Comparison of ENCODE assay signal across 8 cellular contexts in genomic region chr9:109244179-109245132, GRCh38.
DNase-seq lines count a peak whose midpoint lies in the region; ATAC-seq and TF ChIP-seq lines count a peak whose summit lies in the region.

No MANE protein-coding gene starts in this region.

- no peaks in the 10 kb centered on the region for H3K27me3 ChIP-seq in PC-9 (ENCODE audit: insufficient read depth, low read depth)
- H3K27me3 ChIP-seq in thoracic aorta (replicated peaks; ENCODE audit: insufficient read depth), result no peaks in the 10 kb centered on the region

- intact Hi-C loops in PC-9 (cut with micrococcal nuclease; ENCODE audit: unreplicated experiment), result loop anchor here (2.0 kb wide), 1 partner anchor 156 kb away; no protein-coding TSS in a partner anchor

- peaks cover 8% of the 10 kb centered on the region; the same call in 1 of the 2 replicates for H3F3A ChIP-seq in PC-9 (ENCODE audit: insufficient read depth, low read depth)

- peaks cover 14% of the 10 kb centered on the region for H3K4me1 ChIP-seq in PC-9 (replicated peaks; ENCODE audit: insufficient read depth)
- H3K4me1 ChIP-seq in thoracic aorta (ENCODE audit: control insufficient read depth in 1 of 2, low read depth in 2 of 2), result no peaks in the 10 kb centered on the region

- H3K36me3 ChIP-seq in PC-9 (ENCODE audit: low read depth), result no peaks in the 10 kb centered on the region
- H3K36me3 ChIP-seq in thoracic aorta, result no peaks in the 10 kb centered on the region

- ATAC-seq in GM21360 (IDR thresholded peaks at IDR 0.05; ENCODE audit: unreplicated experiment) (peak; percentile 80), thoracic aorta (ENCODE audit: insufficient number of reproducible peaks, low FRiP score, low read depth) (no peak)

- H2AFZ ChIP-seq in PC-9, result no peak overlapping the region

- H4K20me1 ChIP-seq in PC-9 (ENCODE audit: insufficient read depth), result no peaks in the 10 kb centered on the region

- H3K9me3 ChIP-seq in PC-9 (ENCODE audit: insufficient read depth, low read depth) (no peaks in the 10 kb centered on the region), thoracic aorta (no peaks in the 10 kb centered on the region)

- POLR2A ChIA-PET in PC-9 (lab: Charles Lee; ENCODE audit: unreplicated experiment), result no interaction called here

- H3K9me2 ChIP-seq in PC-9 (ENCODE audit: insufficient read depth), result no peaks in the 10 kb centered on the region

- H3K4me3 ChIP-seq in PC-9, result no peak overlapping the region
- H3K4me3 ChIP-seq in fibroblast of villous mesenchyme (ENCODE audit: low read depth, low read length), result no peak overlapping the region
- no peak overlapping the region for H3K4me3 ChIP-seq in thoracic aorta

- no peak overlapping the region for H3K27ac ChIP-seq in PC-9
- no peak overlapping the region for H3K27ac ChIP-seq in thoracic aorta

- BruUV-seq in PC-9 (replicated peaks; lab: Mats Ljungman, UMichigan), result no TSS peak

- peak; percentile 97 for TF ChIP-seq CTCF in PC-9 (conservative IDR thresholded peaks at IDR 0.05)
- peak; percentile 95 for TF ChIP-seq CTCF in fibroblast of villous mesenchyme (IDR thresholded peaks at IDR 0.05; ENCODE audit: insufficient read depth, low read depth, low read length)
- TF ChIP-seq CTCF in thoracic aorta (IDR thresholded peaks at IDR 0.05), result peak; percentile 92

- DNase-seq in COLO829 (ENCODE audit: low spot score) (peak; percentile 57), HuH-7.5 (ENCODE audit: low spot score) (peak; percentile 51), PC-9 (peak; percentile 62 to 71), activated T-helper 1 cell treated with Interleukin-2 at 50 U/mL for 16 hours (ENCODE audit: low read depth) (peak; percentile 19), fibroblast of villous mesenchyme (ENCODE audit: low read depth) (peak; percentile 68), occipital lobe (lab: John Stamatoyannopoulos, UW) (peak; percentile 46), thoracic aorta (ENCODE audit: low spot score) (no peak)

- CTCF ChIA-PET in PC-9 (lab: Charles Lee), result interaction anchor here (0.6 kb wide), 1 partner anchor 47 kb away, joined by 8 read pairs; no protein-coding TSS in a partner anchor

- H3K4me2 ChIP-seq in PC-9, result 0 out of 2 replicates have a peak overlapping the region, but pooled peaks have one; percentile 37

- H3K79me2 ChIP-seq in PC-9 (ENCODE audit: low read depth), result no peaks in the 10 kb centered on the region
